In genomic region chr1:36609241-36610027, GRCh38 we compare ENCODE assay signal across 9 cellular contexts.
A peak's percentile ranks its signal among the peaks of the same experiment; 100 is the strongest.
DNase-seq lines count a peak whose midpoint lies in the region; ATAC-seq, FAIRE-seq and TF ChIP-seq lines count a peak whose summit lies in the region.
"Had no signal": no experiment of that assay in that cellular context is flagged by ENCODE, and none has a peak within 500 bp of the region (broad histone marks: within the 10 kb centered on the region; RNA-seq: fewer than 3 reads in every experiment).

No MANE protein-coding gene starts in this region.

- H3K27ac ChIP-seq in PC-9 = no peak overlapping the region
- H3K27ac ChIP-seq in kidney (ENCODE audit: low read depth in 2 of 2, low read length in 2 of 2) = no peak overlapping the region
- H3K27ac ChIP-seq: BLaER1 treated with 17β-estradiol and CSF1 and Interleukin-3, amounts not matched to agents 10 nM and 100 nM had no signal

- CTCF ChIA-PET in PC-9 (lab: Charles Lee) = no interaction called here

- peak; percentile 45 for DNase-seq in NK-92 treated with Interleukin-12 subunit alpha and Interleukin-12 subunit beta, amount 100 ng/mL, for 24 hours (lab: John Stamatoyannopoulos, UW)
- DNase-seq in NK-92 (lab: John Stamatoyannopoulos, UW; ENCODE audit: unreplicated experiment) (no peak), PC-9 (peak; percentile 43 to 56), astrocyte of the hippocampus (ENCODE audit: low read depth, low spot score) (peak; percentile 37), kidney (no peak)
- peak; percentile 24 to 32 for DNase-seq in stimulated activated CD8-positive, alpha-beta memory T cell treated with anti-CD3 and anti-CD28 coated beads, Interleukin-2, amount 100 ng/mL, for 48 hours (ENCODE audit: low read depth in 2 of 2)

- POLR2A ChIA-PET in PC-9 (lab: Charles Lee; ENCODE audit: unreplicated experiment) = interaction anchor here (0.6 kb wide), 1 partner anchor 40 kb away, joined by 3 read pairs; no protein-coding TSS in a partner anchor

- H3F3A ChIP-seq in PC-9 (ENCODE audit: insufficient read depth, low read depth) = no peaks in the 10 kb centered on the region

- no peak overlapping the region for H3K9ac ChIP-seq in kidney (ENCODE audit: low read length in 2 of 2)
- H3K9ac ChIP-seq: BLaER1 treated with 17β-estradiol and CSF1 and Interleukin-3, amounts not matched to agents 10 nM and 100 nM had no signal

- no peak overlapping the region for H3K4me2 ChIP-seq in PC-9
- H3K4me2 ChIP-seq: BLaER1 treated with 17β-estradiol and CSF1 and Interleukin-3, amounts not matched to agents 10 nM and 100 nM had no signal

- BruUV-seq in PC-9 (replicated peaks; lab: Mats Ljungman, UMichigan) = no TSS peak

- no peaks in the 10 kb centered on the region for H3K36me3 ChIP-seq in PC-9 (ENCODE audit: low read depth)
- H3K36me3 ChIP-seq in kidney (ENCODE audit: control insufficient read depth in 1 of 2, insufficient read depth in 2 of 2, low read length in 2 of 2) = no peaks in the 10 kb centered on the region
- H3K36me3 ChIP-seq: BLaER1 treated with 17β-estradiol and CSF1 and Interleukin-3, amounts not matched to agents 10 nM and 100 nM had no signal

- no peaks in the 10 kb centered on the region for H3K4me1 ChIP-seq in PC-9 (replicated peaks; ENCODE audit: insufficient read depth)
- H3K4me1 ChIP-seq in kidney (ENCODE audit: control insufficient read depth in 1 of 2, insufficient read depth in 1 of 2, low read depth in 1 of 2, low read length in 2 of 2) = no peaks in the 10 kb centered on the region

- no peaks in the 10 kb centered on the region for H3K9me3 ChIP-seq in PC-9 (ENCODE audit: insufficient read depth, low read depth)
- no peaks in the 10 kb centered on the region for H3K9me3 ChIP-seq in kidney (ENCODE audit: control insufficient read depth in 1 of 2, low read length in 2 of 2)
- H3K9me3 ChIP-seq: BLaER1 treated with 17β-estradiol and CSF1 and Interleukin-3, amounts not matched to agents 10 nM and 100 nM had no signal

- H3K4me3 ChIP-seq in PC-9 (no peak overlapping the region), kidney (ENCODE audit: low read length in 2 of 2) (no peak overlapping the region)
- H3K4me3 ChIP-seq: BLaER1 treated with 17β-estradiol and CSF1 and Interleukin-3, amounts not matched to agents 10 nM and 100 nM had no signal

- TF ChIP-seq CTCF in LNCAP (IDR thresholded peaks at IDR 0.05) (peak; percentile 95), PC-9 (conservative IDR thresholded peaks at IDR 0.05) (peak; percentile 80), kidney (IDR thresholded peaks at IDR 0.05; ENCODE audit: borderline replicate concordance, extremely low read depth, insufficient read depth) (peak; percentile 65)

- no peak for ATAC-seq in GM21717 (IDR thresholded peaks at IDR 0.05; ENCODE audit: unreplicated experiment)

- intact Hi-C loops in PC-9 (cut with micrococcal nuclease; ENCODE audit: unreplicated experiment) = no loop called here
- intact Hi-C loops in kidney (cut with DNase I) = no loop called here

- H3K9me2 ChIP-seq in PC-9 (ENCODE audit: insufficient read depth) = no peaks in the 10 kb centered on the region

- H3K27me3 ChIP-seq in PC-9 (ENCODE audit: insufficient read depth, low read depth) = peaks cover 40% of the 10 kb centered on the region
- H3K27me3 ChIP-seq: BLaER1 treated with 17β-estradiol and CSF1 and Interleukin-3, amounts not matched to agents 10 nM and 100 nM had no signal

- H4K20me1 ChIP-seq in PC-9 (ENCODE audit: insufficient read depth) = no peaks in the 10 kb centered on the region
- H4K20me1 ChIP-seq: BLaER1 treated with 17β-estradiol and CSF1 and Interleukin-3, amounts not matched to agents 10 nM and 100 nM had no signal

- no peaks in the 10 kb centered on the region for H3K79me2 ChIP-seq in PC-9 (ENCODE audit: low read depth)

- no peak overlapping the region for H2AFZ ChIP-seq in PC-9

- no peak for FAIRE-seq in kidney (lab: Jason Lieb, UNC)

Comparison
In these comparisons a context has a peak if more than half of its experiments do, and no peak if none do; other contexts are left out.
1. DNase-seq: peak in NK-92 treated with Interleukin-12 subunit alpha and Interleukin-12 subunit beta, amount 100 ng/mL, for 24 hours (single experiment), PC-9 (2 of 2), astrocyte of the hippocampus (single experiment) and stimulated activated CD8-positive, alpha-beta memory T cell treated with anti-CD3 and anti-CD28 coated beads, Interleukin-2, amount 100 ng/mL, for 48 hours (2 of 2); none in NK-92 (single experiment) and kidney (single experiment).
2. Peak in every context shown above with its lines, with median percentiles within 50 percentile points of each other: CTCF ChIP-seq.